ENCODE assay signal across 21 cellular contexts in the genomic region with DNA sequence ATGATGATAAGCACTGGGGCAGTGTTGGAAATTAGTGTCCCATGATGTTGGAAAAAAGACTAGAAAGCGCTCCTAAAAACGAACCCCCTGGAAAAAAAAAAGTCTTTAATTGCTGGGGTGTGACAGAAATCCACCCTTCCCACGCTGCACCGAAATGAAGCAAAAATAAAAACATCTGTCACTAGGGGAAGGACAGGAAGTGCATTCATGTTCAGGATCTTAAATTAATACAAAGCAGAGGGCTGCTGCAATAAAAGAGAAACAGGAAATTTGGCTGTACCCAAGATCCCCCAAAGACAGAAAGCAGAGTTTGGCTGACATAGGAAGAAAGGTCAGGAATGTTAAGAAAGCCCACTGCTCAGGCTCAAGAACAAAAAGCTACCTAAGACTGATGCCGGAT.
"Had no signal": no experiment of that assay in that cellular context is flagged by ENCODE, and none has a peak within 500 bp of the region (broad histone marks: within the 10 kb centered on the region; RNA-seq: fewer than 3 reads in every experiment).

No MANE protein-coding gene starts in this region.

- H3K4me1 ChIP-seq: esophagus squamous epithelium, left ventricle myocardium inferior, lower lobe of right lung, parathyroid adenoma, psoas muscle, spleen, testis, transverse colon had no signal

- H3K27me3 ChIP-seq: esophagus squamous epithelium, gastroesophageal sphincter, right lobe of liver, spleen, testis, transverse colon had no signal

- H3K36me3 ChIP-seq: esophagus squamous epithelium, gastroesophageal sphincter, left ventricle myocardium inferior, lower lobe of right lung, right lobe of liver, spleen, transverse colon had no signal

- H2AFZ ChIP-seq: parathyroid adenoma had no signal

- H3K9ac ChIP-seq: parathyroid adenoma had no signal

- H3K4me3 ChIP-seq: esophagus squamous epithelium, gastroesophageal sphincter, left ventricle myocardium inferior, lower lobe of right lung, psoas muscle, right lobe of liver, spleen, testis, transverse colon had no signal

- H3K27ac ChIP-seq: esophagus squamous epithelium, gastroesophageal sphincter, left ventricle myocardium inferior, lower lobe of right lung, parathyroid adenoma, psoas muscle, right lobe of liver, spleen, testis, transverse colon had no signal

- H3K9me3 ChIP-seq: psoas muscle, right lobe of liver, testis had no signal

- ATAC-seq: effector memory CD8-positive, alpha-beta T cell; gastroesophageal sphincter; lower lobe of right lung; natural killer cell treated with Interleukin-12 subunit alpha and Interleukin-12 subunit beta and Interleukin-15 and Interleukin-18, amount 100 ng/mL, for 72 hours; psoas muscle; right lobe of liver; stimulated activated naive B cell treated with anti-CD40 and anti-IgM and Interleukin-4, amounts not matched to agents 10 μg/mL and 1 μg/mL and 100 μg/mL, for 72 hours; stimulated activated naive CD8-positive, alpha-beta T cell treated with anti-CD3 and anti-CD28 coated beads, Interleukin-15, amount 100 ng/mL, for 72 hours had no signal

- H3K79me2 ChIP-seq: parathyroid adenoma had no signal

- DNase-seq: effector memory CD8-positive, alpha-beta T cell; esophagus squamous epithelium; foreskin fibroblast; glutamatergic neuron; left ventricle myocardium inferior; lower lobe of right lung; midbrain; psoas muscle; retina; right lobe of liver; spleen; stimulated activated CD4-positive, alpha-beta T cell treated with anti-CD3 and anti-CD28 coated beads, Interleukin-15, amount 100 ng/mL, for 24 hours; stimulated activated CD4-positive, alpha-beta T cell treated with anti-CD3 and anti-CD28 coated beads, Interleukin-1b, Interleukin-23, amount 100 ng/mL, for 48 hours; stimulated activated CD4-positive, alpha-beta T cell treated with anti-CD3 and anti-CD28 coated beads, Interleukin-4, amount 100 ng/mL, for 4 hours; stimulated activated naive B cell treated with anti-CD40 and anti-IgM and Interleukin-4, amounts not matched to agents 10 μg/mL and 1 μg/mL and 100 μg/mL, for 72 hours; stimulated activated naive CD8-positive, alpha-beta T cell treated with anti-CD3 and anti-CD28 coated beads, Interleukin-15, amount 100 ng/mL, for 72 hours; testis; transverse colon had no signal
